ENCODE assay signal across 6 cellular contexts in genomic region chr15:61769557-61769956, GRCh38.
"Had no signal": no experiment of that assay in that cellular context is flagged by ENCODE, and none has a peak within 500 bp of the region (broad histone marks: within the 10 kb centered on the region; RNA-seq: fewer than 3 reads in every experiment).

No MANE protein-coding gene starts in this region.

- H3K27ac Mint-ChIP-seq: H9, IgD-negative memory B cell had no signal

- H3K4me3 ChIP-seq: GM23248 had no signal

- H3K4me1 Mint-ChIP-seq: IgD-negative memory B cell had no signal

- H3K4me3 Mint-ChIP-seq: H9, IgD-negative memory B cell had no signal

- H3K36me3 Mint-ChIP-seq: IgD-negative memory B cell had no signal

- H3K27ac ChIP-seq: GM23248, HL-60 had no signal

- H2AFZ ChIP-seq: GM23248 had no signal

- DNase-seq: GM23248, H9, HCEC 1CT had no signal

- ATAC-seq: HepG2 had no signal
